In the genomic region with DNA sequence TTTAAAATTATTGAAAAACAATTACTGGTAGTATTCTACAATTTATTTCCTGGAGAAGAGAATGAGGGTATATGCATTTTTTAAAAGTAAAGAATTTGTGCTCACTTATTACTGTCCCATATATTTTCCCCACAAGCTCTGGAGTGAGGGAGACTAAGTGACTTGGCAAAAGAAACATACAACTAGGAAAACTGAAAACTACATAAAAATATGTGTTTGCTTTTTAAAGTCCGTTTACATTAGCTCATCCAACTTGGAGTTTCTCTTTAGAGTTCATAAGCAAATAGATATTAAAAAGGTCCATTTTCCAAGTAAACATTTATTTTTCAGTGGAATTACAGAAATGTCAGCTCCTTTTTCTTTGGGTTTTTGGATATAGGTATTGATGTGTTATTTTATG, we compare ENCODE assay signal across 26 cellular contexts.
"Had no signal": no experiment of that assay in that cellular context is flagged by ENCODE, and none has a peak within 500 bp of the region (broad histone marks: within the 10 kb centered on the region; RNA-seq: fewer than 3 reads in every experiment).

No MANE protein-coding gene starts in this region.

- H3K4me1 ChIP-seq: heart right ventricle, lower lobe of right lung, right atrium auricular region, right lobe of liver, upper lobe of left lung had no signal

- H2AFZ ChIP-seq: hepatocyte had no signal

- DNase-seq: heart right ventricle; left cardiac atrium; lower lobe of right lung; mammary epithelial cell; mesenchymal stem cell; naive thymus-derived CD4-positive, alpha-beta T cell; nucleus accumbens; ovary; right lobe of liver; stimulated activated CD4-positive, alpha-beta T cell treated with anti-CD3 and anti-CD28 coated beads, Interleukin-1b, Interleukin-23, amount 100 ng/mL, for 48 hours; stimulated activated CD4-positive, alpha-beta T cell treated with anti-CD3 and anti-CD28 coated beads, Interleukin-2, amount 100 ng/mL, for 48 hours; stimulated activated CD4-positive, alpha-beta T cell treated with anti-CD3 and anti-CD28 coated beads, Interleukin-4, amount 100 ng/mL, for 4 hours; stimulated activated CD8-positive, alpha-beta memory T cell treated with anti-CD3 and anti-CD28 coated beads, Interleukin-4, amount 100 ng/mL, for 48 hours; stimulated activated naive CD4-positive, alpha-beta T cell treated with Interleukin-2 at 50 U/mL for 16 hours; stimulated activated naive CD8-positive, alpha-beta T cell treated with anti-CD3 and anti-CD28 coated beads, Interleukin-15, amount 100 ng/mL, for 72 hours; substantia nigra; upper lobe of left lung had no signal

- ATAC-seq: heart right ventricle; left lobe of liver; lower lobe of right lung; naive thymus-derived CD4-positive, alpha-beta T cell; natural killer cell treated with Interleukin-12 subunit alpha and Interleukin-12 subunit beta and Interleukin-15 and Interleukin-18, amount 100 ng/mL, for 72 hours; right lobe of liver; stimulated activated memory B cell treated with anti-CD40 and anti-IgM and Interleukin-4, amounts not matched to agents 10 μg/mL and 1 μg/mL and 100 μg/mL, for 72 hours; stimulated activated naive CD8-positive, alpha-beta T cell treated with anti-CD3 and anti-CD28 coated beads, Interleukin-15, amount 100 ng/mL, for 72 hours had no signal

- H3K27me3 Mint-ChIP-seq: natural killer cell treated with Interleukin-12 subunit alpha and Interleukin-12 subunit beta and Interleukin-15 and Interleukin-18, amount 100 ng/mL, for 72 hours; progenitor cell of endocrine pancreas; stimulated activated memory B cell treated with anti-CD40 and anti-IgM and Interleukin-4, amounts not matched to agents 10 μg/mL and 1 μg/mL and 100 μg/mL, for 72 hours; stimulated activated naive CD8-positive, alpha-beta T cell treated with anti-CD3 and anti-CD28 coated beads, Interleukin-15, amount 100 ng/mL, for 72 hours had no signal

- H3K4me3 ChIP-seq: heart right ventricle, hepatocyte, lower lobe of right lung, ovary, right atrium auricular region, right lobe of liver, smooth muscle cell, tibial nerve, upper lobe of left lung had no signal

- H3K4me1 Mint-ChIP-seq: naive thymus-derived CD4-positive, alpha-beta T cell; neural crest cell; stimulated activated memory B cell treated with anti-CD40 and anti-IgM and Interleukin-4, amounts not matched to agents 10 μg/mL and 1 μg/mL and 100 μg/mL, for 72 hours; stimulated activated naive CD8-positive, alpha-beta T cell treated with anti-CD3 and anti-CD28 coated beads, Interleukin-15, amount 100 ng/mL, for 72 hours had no signal

- H3K27ac ChIP-seq: heart right ventricle, hepatocyte, lower lobe of right lung, ovary, right atrium auricular region, right lobe of liver, tibial nerve, upper lobe of left lung had no signal

- H3K4me3 Mint-ChIP-seq: naive thymus-derived CD4-positive, alpha-beta T cell; natural killer cell treated with Interleukin-12 subunit alpha and Interleukin-12 subunit beta and Interleukin-15 and Interleukin-18, amount 100 ng/mL, for 72 hours; neural crest cell; stimulated activated memory B cell treated with anti-CD40 and anti-IgM and Interleukin-4, amounts not matched to agents 10 μg/mL and 1 μg/mL and 100 μg/mL, for 72 hours; stimulated activated naive CD8-positive, alpha-beta T cell treated with anti-CD3 and anti-CD28 coated beads, Interleukin-15, amount 100 ng/mL, for 72 hours had no signal

- H3K9me3 ChIP-seq: heart right ventricle, lower lobe of right lung, ovary, right atrium auricular region, right lobe of liver, tibial nerve, upper lobe of left lung had no signal

- H3K27me3 ChIP-seq: heart right ventricle, hepatocyte, ovary, right atrium auricular region, right lobe of liver, tibial nerve, upper lobe of left lung had no signal

- H3K36me3 ChIP-seq: heart right ventricle, lower lobe of right lung, ovary, right atrium auricular region, right lobe of liver, tibial nerve, upper lobe of left lung had no signal

- H3K36me3 Mint-ChIP-seq: naive thymus-derived CD4-positive, alpha-beta T cell; stimulated activated memory B cell treated with anti-CD40 and anti-IgM and Interleukin-4, amounts not matched to agents 10 μg/mL and 1 μg/mL and 100 μg/mL, for 72 hours had no signal

- H3K27ac Mint-ChIP-seq: naive thymus-derived CD4-positive, alpha-beta T cell; natural killer cell treated with Interleukin-12 subunit alpha and Interleukin-12 subunit beta and Interleukin-15 and Interleukin-18, amount 100 ng/mL, for 72 hours; progenitor cell of endocrine pancreas; stimulated activated memory B cell treated with anti-CD40 and anti-IgM and Interleukin-4, amounts not matched to agents 10 μg/mL and 1 μg/mL and 100 μg/mL, for 72 hours; stimulated activated naive CD8-positive, alpha-beta T cell treated with anti-CD3 and anti-CD28 coated beads, Interleukin-15, amount 100 ng/mL, for 72 hours had no signal

- H3K79me2 ChIP-seq: hepatocyte had no signal

- H3K4me2 ChIP-seq: hepatocyte, smooth muscle cell had no signal
